ENCODE assay signal across 22 cellular contexts in genomic region chr5:142852361-142852760, GRCh38.
DNase-seq lines count a peak whose midpoint lies in the region; ATAC-seq, FAIRE-seq and TF ChIP-seq lines count a peak whose summit lies in the region.
"Had no signal": no experiment of that assay in that cellular context is flagged by ENCODE, and none has a peak within 500 bp of the region (broad histone marks: within the 10 kb centered on the region; RNA-seq: fewer than 3 reads in every experiment).

No MANE protein-coding gene starts in this region.

- H2AFZ ChIP-seq in GM23248 (no peak overlapping the region), H1 (ENCODE audit: low read length) (no peak overlapping the region)
- H2AFZ ChIP-seq: GM23338 had no signal

- in situ Hi-C loops in GM23248 (cut with MboI), result no loop called here

- H4K20me1 ChIP-seq in GM23248 (ENCODE audit: insufficient read depth), result no peaks in the 10 kb centered on the region
- H4K20me1 ChIP-seq in H1 (replicated peaks in 1 of 2; ENCODE audit: control insufficient read depth in 1 of 2, insufficient read depth in 2 of 2, low read length in 2 of 2), result no peaks in the 10 kb centered on the region

- H4K5ac ChIP-seq in H1 (ENCODE audit: insufficient read length, low read depth, low read length), result no peak overlapping the region

- no peak overlapping the region for H2BK12ac ChIP-seq in H1 (ENCODE audit: low read depth, low read length)

- peak overlapping the region; percentile 39; the same call in 1 of the 2 replicates for H3K18ac ChIP-seq in H1 (ENCODE audit: extremely low read depth, low read length)

- no peak overlapping the region for H2BK20ac ChIP-seq in H1 (ENCODE audit: low read length)

- peak overlapping the region in 2 of 3 experiments; percentile 4 to 37 for H3K27ac Mint-ChIP-seq in nephron
- H3K27ac Mint-ChIP-seq: CD4-positive, CD25-positive, alpha-beta regulatory T cell; GM23338; HFFc6 had no signal

- H3K27me3 ChIP-seq in GM23248 (replicated peaks; ENCODE audit: insufficient read depth), result no peaks in the 10 kb centered on the region
- H3K27me3 ChIP-seq in H1 (replicated peaks in 1 of 4; ENCODE audit: control insufficient read depth in 3 of 4, extremely low read depth in 1 of 4, insufficient read depth in 3 of 4, low read length in 3 of 4), result no peaks in the 10 kb centered on the region
- no peaks in the 10 kb centered on the region for H3K27me3 ChIP-seq in aorta (ENCODE audit: control insufficient read depth in 1 of 2, insufficient read depth in 2 of 2, low read length in 1 of 2)
- H3K27me3 ChIP-seq: BE2C had no signal

- H2BK5ac ChIP-seq in H1 (ENCODE audit: low read depth, low read length), result no peak overlapping the region

- TF ChIP-seq CTCF in H1 (IDR thresholded peaks at IDR 0.05; ENCODE audit: control extremely low read depth in 1 of 3, insufficient read depth in 1 of 3, low read depth in 1 of 3, low read length in 3 of 3) (no peak), nephron (IDR thresholded peaks at IDR 0.05; ENCODE audit: unreplicated experiment in 3 of 3) (no peak), foreskin fibroblast (IDR thresholded peaks at IDR 0.05; ENCODE audit: low read depth, low read length) (no peak)

- H3K4me3 ChIP-seq in GM23248 (no peak overlapping the region), H1 (ENCODE audit: extremely low read depth in 1 of 4, insufficient read depth in 2 of 4, low read depth in 3 of 4, low read length in 4 of 4) (no peak overlapping the region), aorta (ENCODE audit: low read length in 2 of 2) (no peak overlapping the region), foreskin fibroblast (ENCODE audit: low read depth in 1 of 2, low read length in 2 of 2) (no peak overlapping the region)
- H3K4me3 ChIP-seq: GM12878, GM23338 had no signal

- ATAC-seq in aorta (ENCODE audit: low FRiP score), result peak; percentile 37
- ATAC-seq: GM12878, HCT116 had no signal

- no peaks in the 10 kb centered on the region for H3K9me3 Mint-ChIP-seq in nephron
- H3K9me3 Mint-ChIP-seq: CD8-positive, alpha-beta memory T cell; GM23338 had no signal

- no peaks in the 10 kb centered on the region for H3K9me3 ChIP-seq in GM23248 (ENCODE audit: low read depth)
- H3K9me3 ChIP-seq in H1 (ENCODE audit: insufficient read depth in 2 of 2, low read depth in 1 of 2, low read length in 1 of 2), result no peaks in the 10 kb centered on the region
- no peaks in the 10 kb centered on the region for H3K9me3 ChIP-seq in aorta (ENCODE audit: control insufficient read depth, low read length)
- H3K9me3 ChIP-seq: BE2C had no signal

- WGBS in GM23248 (ENCODE audit: low coverage in 1 of 2, low lambda C conversion rate in 2 of 2, missing lambda C conversion rate in 2 of 2), 2 experiments, result 29 to 31% methylated on average over 4 of the region's 4 CpGs
- WGBS in H1 (ENCODE audit: extremely low coverage in 1 of 2, insufficient coverage in 1 of 2, insufficient read length in 1 of 2, insufficient replicate concordance in 2 of 2, low coverage in 1 of 2, low lambda C conversion rate in 2 of 2, missing lambda C conversion rate in 1 of 2), 2 experiments, result 81% methylated on average over 4 of the region's 4 CpGs; no CpG with 5 or more reads in 1 of the 2 experiments
- WGBS in aorta, 2 donors, result 22 to 33% methylated on average over 4 of the region's 4 CpGs

- no peak for FAIRE-seq in H1 (lab: Jason Lieb, UNC)
- FAIRE-seq: GM12878 had no signal

- CTCF ChIA-PET in H1 (lab: Charles Lee; ENCODE audit: partially characterized antibody), result interaction anchor here (0.7 to 2.2 kb wide), 9 partner anchors 9 to 139 kb away, joined by 3 to 13 read pairs (median 4); no protein-coding TSS in a partner anchor

- H3K4me1 ChIP-seq in GM23248 (ENCODE audit: insufficient read depth) (peaks cover 13% of the 10 kb centered on the region; the same call in 1 of the 2 replicates), H1 (replicated peaks in 1 of 4; ENCODE audit: control insufficient read depth in 3 of 4, insufficient read depth in 4 of 4, low read length in 3 of 4) (peaks cover 2 to 25% (median 9%) of the 10 kb centered on the region in 4 experiments; a peak in 5 of 7 replicates), aorta (ENCODE audit: control insufficient read depth in 1 of 2, insufficient read depth in 2 of 2, low read length in 2 of 2) (peaks cover 0 to 2% of the 10 kb centered on the region in 2 donors)

- H3K27ac ChIP-seq in GM23248, result no peak overlapping the region
- no peak overlapping the region for H3K27ac ChIP-seq in H1 (ENCODE audit: low read depth, low read length)
- no peak overlapping the region for H3K27ac ChIP-seq in aorta (ENCODE audit: low read depth in 1 of 2, low read length in 2 of 2)
- H3K27ac ChIP-seq: HL-60 had no signal

- H2BK15ac ChIP-seq in H1 (ENCODE audit: low read length), result no peak overlapping the region

- H3K36me3 ChIP-seq in GM23248 (ENCODE audit: low read depth) (no peaks in the 10 kb centered on the region), H1 (ENCODE audit: control insufficient read depth in 2 of 4, insufficient read depth in 4 of 4, low read length in 3 of 4) (no peaks in the 10 kb centered on the region), aorta (ENCODE audit: control insufficient read depth in 1 of 2, insufficient read depth in 2 of 2, low read length in 1 of 2) (no peaks in the 10 kb centered on the region)
- H3K36me3 ChIP-seq: BE2C had no signal

- H3K23me2 ChIP-seq in H1 (ENCODE audit: low read depth, low read length), result no peaks in the 10 kb centered on the region

- H3K4me1 Mint-ChIP-seq in nephron, result peaks cover 39% of the 10 kb centered on the region

- peaks cover 5% of the 10 kb centered on the region; the same call in 1 of the 2 replicates for H3F3A ChIP-seq in GM23248 (ENCODE audit: insufficient read depth)

- intact Hi-C loops in aorta (cut with DNase I), result no loop called here

- H3K4me2 ChIP-seq in GM23248 (ENCODE audit: unreplicated experiment) (no peak overlapping the region), H1 (ENCODE audit: insufficient read depth in 1 of 2, low read depth in 2 of 2, low read length in 2 of 2) (no peak overlapping the region)
- H3K4me2 ChIP-seq: GM23338 had no signal

- POLR2A ChIA-PET in H1 (lab: Charles Lee; ENCODE audit: partially characterized antibody), result no interaction called here

- no peak overlapping the region for H3K4ac ChIP-seq in H1 (replicated peaks; ENCODE audit: insufficient read length, low read depth, low read length)

- H3K9ac ChIP-seq in GM23248 (no peak overlapping the region), H1 (replicated peaks in 1 of 4; ENCODE audit: extremely low read depth in 1 of 4, low read depth in 3 of 4, low read length in 3 of 4) (no peak overlapping the region)

- TF ChIP-seq RAD21 in H1 (IDR thresholded peaks at IDR 0.05 in 1 of 2, conservative IDR thresholded peaks at IDR 0.05 in 1 of 2; ENCODE audit: low read depth in 2 of 2, low read length in 2 of 2), result no peak

- H3K79me2 ChIP-seq in GM23248 (ENCODE audit: insufficient read depth), result no peaks in the 10 kb centered on the region
- peaks cover 0 to 54% of the 10 kb centered on the region in 2 experiments; a peak in 2 of 4 replicates for H3K79me2 ChIP-seq in H1 (ENCODE audit: control insufficient read depth in 1 of 2, insufficient read depth in 2 of 2, low read length in 2 of 2)

- H3K56ac ChIP-seq in H1 (replicated peaks; ENCODE audit: insufficient read length, low read depth, low read length), result no peak overlapping the region

- H3K4me3 Mint-ChIP-seq in nephron, result no peak overlapping the region
- H3K4me3 Mint-ChIP-seq: CD4-positive, CD25-positive, alpha-beta regulatory T cell; CD8-positive, alpha-beta memory T cell; GM23338; HFFc6 had no signal

- TF ChIP-seq POLR2A in H1 (IDR thresholded peaks at IDR 0.05; ENCODE audit: control extremely low read depth in 1 of 2, low read depth in 2 of 2, low read length in 2 of 2), result no peak

- no peaks in the 10 kb centered on the region for H3K36me3 Mint-ChIP-seq in nephron (ENCODE audit: low read depth)
- H3K36me3 Mint-ChIP-seq: CD4-positive, CD25-positive, alpha-beta regulatory T cell had no signal

- no peak overlapping the region for H4K91ac ChIP-seq in H1 (replicated peaks; ENCODE audit: insufficient read length, low read length)

- H3K23ac ChIP-seq in H1 (ENCODE audit: insufficient read length), result no peak overlapping the region

- no peak for TF ChIP-seq EP300 in H1 (IDR thresholded peaks at IDR 0.05; ENCODE audit: borderline replicate concordance in 1 of 2, low read depth in 2 of 2, low read length in 2 of 2)

- H3K9me2 ChIP-seq in GM23248 (ENCODE audit: insufficient read depth), result no peaks in the 10 kb centered on the region

- peaks cover 2% of the 10 kb centered on the region for H3K79me1 ChIP-seq in H1 (ENCODE audit: low read depth, low read length)

- no peak overlapping the region for H4K8ac ChIP-seq in H1 (ENCODE audit: extremely low read depth, insufficient read depth, low read length)

- H3K27me3 Mint-ChIP-seq in nephron (ENCODE audit: low read depth), result no peaks in the 10 kb centered on the region
- H3K27me3 Mint-ChIP-seq: CD4-positive, CD25-positive, alpha-beta regulatory T cell; CD8-positive, alpha-beta memory T cell had no signal

- no peak overlapping the region for H2AK5ac ChIP-seq in H1 (ENCODE audit: low read depth, low read length)

- H3K14ac ChIP-seq in H1 (ENCODE audit: insufficient read length), result no peak overlapping the region

- DNase-seq in GM23248 (peak; percentile 34), H1 (ENCODE audit: low read depth in 1 of 2, low spot score in 2 of 2) (no peak), aorta (no peak), foreskin fibroblast (no peak), NCI-H1105 treated with DMSO at 0.1 percent for 48 hours (lab: John Stamatoyannopoulos, UW) (no peak), NCI-H146 treated with DMSO at 0.1 percent for 48 hours (lab: John Stamatoyannopoulos, UW; ENCODE audit: unreplicated experiment) (no peak)
- DNase-seq: BE2C; C1 segment of cervical spinal cord; CD4-positive, CD25-positive, alpha-beta regulatory T cell; CD8-positive, alpha-beta memory T cell; COR-L47; DMS 273 treated with DMSO at 0.1 percent for 48 hours; DMS53; DND-41; EL; H7; HFFc6 had no signal

- H2BK120ac ChIP-seq in H1 (replicated peaks; ENCODE audit: low read depth, low read length), result no peak overlapping the region

TF ChIP-seq in H1, 55 proteins besides CTCF, POLR2A, EP300 and RAD21 (continues in another document):
- TF ChIP-seq KDM5A (IDR thresholded peaks at IDR 0.05; ENCODE audit: low read length), result no peak
- TF ChIP-seq SIX5 (IDR thresholded peaks at IDR 0.05; ENCODE audit: low read depth, low read length), result no peak
- no peak for TF ChIP-seq NRF1 (IDR thresholded peaks at IDR 0.05; ENCODE audit: low read depth, low read length)
- no peak for TF ChIP-seq USF2 (IDR thresholded peaks at IDR 0.05; ENCODE audit: low read length)
- no peak for TF ChIP-seq CBX5 (IDR thresholded peaks at IDR 0.05; ENCODE audit: low read depth, low read length)
- no peak for TF ChIP-seq TAF1 (IDR thresholded peaks at IDR 0.05; ENCODE audit: low read depth, low read length)
- no peak for TF ChIP-seq JUND (IDR thresholded peaks at IDR 0.05; ENCODE audit: low read length)
